ENCODE assay signal across 16 cellular contexts in genomic region chr16:50146479-50147435, GRCh38. TPM values are rescaled to one million over a fixed set of nuclear protein-coding genes. Genes with fewer than 3 reads are reported as not detected.
A peak's percentile ranks its signal among the peaks of the same experiment; 100 is the strongest.
DNase-seq lines count a peak whose midpoint lies in the region; ATAC-seq and TF ChIP-seq lines count a peak whose summit lies in the region.
"Had no signal": no experiment of that assay in that cellular context is flagged by ENCODE, and none has a peak within 500 bp of the region (broad histone marks: within the 10 kb centered on the region; RNA-seq: fewer than 3 reads in every experiment).

No MANE protein-coding gene starts in this region.

- H3K9me3 ChIP-seq in osteoblast (ENCODE audit: low read depth, low read length) (no peaks in the 10 kb centered on the region), Peyer's patch (no peaks in the 10 kb centered on the region), SJCRH30 (replicated peaks) (no peaks in the 10 kb centered on the region)
- H3K9me3 ChIP-seq: gastroesophageal sphincter, HAP-1 had no signal

- H3K27me3 ChIP-seq in osteoblast (ENCODE audit: insufficient read depth, low read length): no peaks in the 10 kb centered on the region
- H3K27me3 ChIP-seq in Peyer's patch: no peaks in the 10 kb centered on the region
- no peaks in the 10 kb centered on the region for H3K27me3 ChIP-seq in SJCRH30
- H3K27me3 ChIP-seq: gastroesophageal sphincter had no signal

- no peak for TF ChIP-seq POLR2A in Peyer's patch (IDR thresholded peaks at IDR 0.05)

- H3K4me1 ChIP-seq in osteoblast (ENCODE audit: insufficient read depth, low read length): no peaks in the 10 kb centered on the region
- peaks cover 0 to 2% (median 0%) of the 10 kb centered on the region in 4 donors for H3K4me1 ChIP-seq in Peyer's patch
- H3K4me1 ChIP-seq in SJCRH30: peaks cover 8% of the 10 kb centered on the region
- H3K4me1 ChIP-seq: HAP-1 had no signal

- DNase-seq in DMS 273 (lab: John Stamatoyannopoulos, UW; ENCODE audit: unreplicated experiment) (peak; percentile 36), DMS 273 treated with DMSO at 0.1 percent for 48 hours (lab: John Stamatoyannopoulos, UW) (no peak), NCI-H1105 treated with DMSO at 0.1 percent for 48 hours (lab: John Stamatoyannopoulos, UW) (peak; percentile 51), epithelial cell of proximal tubule (ENCODE audit: low read depth) (peak; percentile 94), osteoblast (ENCODE audit: insufficient read length, low spot score, missing footprints) (peak; percentile 3), Peyer's patch (no peak), SJCRH30 (no peak)
- DNase-seq: immature natural killer cell, KG1, NCI-H1436, NCI-H524 treated with DMSO at 0.1 percent for 48 hours, substantia nigra had no signal

- ATAC-seq in HG03460 (IDR thresholded peaks at IDR 0.05; ENCODE audit: unreplicated experiment): no peak
- ATAC-seq: gastroesophageal sphincter had no signal

- H3K36me3 ChIP-seq in osteoblast (ENCODE audit: insufficient read depth, low read length) (no peaks in the 10 kb centered on the region), Peyer's patch (no peaks in the 10 kb centered on the region), SJCRH30 (no peaks in the 10 kb centered on the region)
- H3K36me3 ChIP-seq: gastroesophageal sphincter, HAP-1 had no signal

- TF ChIP-seq CTCF in epithelial cell of proximal tubule (conservative IDR thresholded peaks at IDR 0.05; ENCODE audit: low read depth, low read length) (no peak), osteoblast (IDR thresholded peaks at IDR 0.05; ENCODE audit: extremely low read depth, low read depth, low read length) (no peak), Peyer's patch (IDR thresholded peaks at IDR 0.05) (no peak)

- no peaks in the 10 kb centered on the region for H3K79me2 ChIP-seq in osteoblast (ENCODE audit: insufficient read depth, low read length)

- no peaks in the 10 kb centered on the region for H4K20me1 ChIP-seq in osteoblast (ENCODE audit: insufficient read depth, low read length)

- no peak overlapping the region for H2AFZ ChIP-seq in osteoblast (ENCODE audit: low read length)

- no peak overlapping the region for H3K4me2 ChIP-seq in osteoblast (ENCODE audit: insufficient read depth, low read length)

- H3K4me3 ChIP-seq in epithelial cell of proximal tubule (ENCODE audit: low read depth, low read length) (no peak overlapping the region), osteoblast (ENCODE audit: insufficient read depth, low read length) (no peak overlapping the region), Peyer's patch (no peak overlapping the region), SJCRH30 (no peak overlapping the region)
- H3K4me3 ChIP-seq: gastroesophageal sphincter, HAP-1 had no signal

- H3K27ac ChIP-seq in osteoblast (ENCODE audit: low read depth, low read length): no peak overlapping the region
- H3K27ac ChIP-seq in Peyer's patch: no peak overlapping the region
- no peak overlapping the region for H3K27ac ChIP-seq in SJCRH30
- H3K27ac ChIP-seq: 22Rv1, gastroesophageal sphincter had no signal

RNA-seq across cellular contexts. Expression of gene TENT4B, which starts 6.3 kb away (rescaled TPM):
- total RNA-seq in epithelial cell of proximal tubule (7.7 and 9.4 TPM in 2 replicates), osteoblast (8.5 and 10.1 TPM in 2 replicates), Peyer's patch (10 to 100 TPM; 10.7 to 30.5 (median 24.7) TPM)
- 9.6 and 12.4 TPM in 2 replicates for total RNA-seq in SJCRH30 (2014; rRNA removed; shearing (Covaris generic))

Comparison
In these comparisons a context has a peak if more than half of its experiments do, and no peak if none do; other contexts are left out.
1. DNase-seq: peak in DMS 273 (single experiment), NCI-H1105 treated with DMSO at 0.1 percent for 48 hours (single experiment), epithelial cell of proximal tubule (single experiment) and osteoblast (single experiment); none in DMS 273 treated with DMSO at 0.1 percent for 48 hours (single experiment), Peyer's patch (0 of 3) and SJCRH30 (0 of 2).